12 cellular contexts compared by ENCODE assay signal in the genomic region with DNA sequence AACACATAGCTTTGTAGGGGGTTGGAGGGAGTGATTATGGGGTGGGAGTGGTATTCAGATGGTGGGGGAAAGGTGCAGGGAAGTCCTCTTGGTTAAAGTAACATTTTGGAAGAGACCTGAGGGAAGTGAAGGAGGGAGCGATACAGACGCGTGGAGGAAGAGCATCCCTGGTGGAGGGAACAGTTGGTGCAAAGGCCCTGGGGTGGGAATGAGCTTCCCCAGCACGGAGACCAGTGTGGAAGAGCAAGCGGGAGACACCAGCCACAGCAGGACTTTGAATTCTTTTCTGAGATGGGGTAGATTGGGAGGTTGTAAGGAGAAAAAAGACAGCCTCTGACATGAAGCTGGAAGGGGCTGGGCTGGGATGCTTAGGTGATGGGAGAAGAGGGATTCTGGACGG. TPM values are rescaled to one million over a fixed set of nuclear protein-coding genes. Genes with fewer than 3 reads are reported as not detected.
A peak's percentile ranks its signal among the peaks of the same experiment; 100 is the strongest.
DNase-seq lines count a peak whose midpoint lies in the region; ATAC-seq and TF ChIP-seq lines count a peak whose summit lies in the region.
"Had no signal": no experiment of that assay in that cellular context is flagged by ENCODE, and none has a peak within 500 bp of the region (broad histone marks: within the 10 kb centered on the region; RNA-seq: fewer than 3 reads in every experiment).

No MANE protein-coding gene starts in this region.

- TF ChIP-seq CTCF in astrocyte of the spinal cord (IDR thresholded peaks at IDR 0.05; ENCODE audit: low read depth, low read length) = peak; percentile 11
- no peak for TF ChIP-seq CTCF in lung (IDR thresholded peaks at IDR 0.05; ENCODE audit: control extremely low read depth, extremely low read depth)
- no peak for TF ChIP-seq CTCF in tibial nerve (IDR thresholded peaks at IDR 0.05)

- H3K27ac Mint-ChIP-seq in activated T-cell treated with anti-CD3 and anti-CD28 coated beads, Interleukin-2, amount 50 U/mL, for 72 hours = no peak overlapping the region

- peak overlapping the region; percentile 67 to 77 for H3K4me3 Mint-ChIP-seq in activated T-cell treated with anti-CD3 and anti-CD28 coated beads, Interleukin-2, amount 50 U/mL, for 72 hours

- WGBS in lung, 2 donors = 87 to 93% methylated on average over 6 of the region's 6 CpGs
- 73 to 75% methylated on average over 6 of the region's 6 CpGs for WGBS in tibial nerve, 2 donors

- TF ChIP-seq EP300 in tibial nerve (IDR thresholded peaks at IDR 0.05) = no peak

- no peaks in the 10 kb centered on the region for H3K27me3 Mint-ChIP-seq in activated T-cell treated with anti-CD3 and anti-CD28 coated beads, Interleukin-2, amount 50 U/mL, for 72 hours (ENCODE audit: low read depth)

- no peaks in the 10 kb centered on the region for H3K9me3 ChIP-seq in lung (ENCODE audit: control insufficient read depth in 2 of 2, insufficient read depth in 1 of 2, low read length in 1 of 2)
- no peaks in the 10 kb centered on the region for H3K9me3 ChIP-seq in tibial nerve

- DNase-seq in activated T-cell treated with anti-CD3 and anti-CD28 coated beads, Interleukin-2, amount 50 U/mL, for 72 hours = no peak
- no peak for DNase-seq in activated T-cell treated with anti-CD3 and anti-CD28 coated beads, Interleukin-2, amount 50 U/mL, for 1 hour
- DNase-seq in astrocyte of the spinal cord (ENCODE audit: low read depth, low spot score) = no peak
- DNase-seq in lung (ENCODE audit: low spot score) = no peak
- DNase-seq in tibial nerve (ENCODE audit: low spot score in 2 of 2) = no peak
- DNase-seq in posterior vena cava (ENCODE audit: low spot score) = no peak
- no peak for DNase-seq in NOMO-1 (lab: John Stamatoyannopoulos, UW; ENCODE audit: unreplicated experiment in 2 of 2)
- no peak for DNase-seq in superior temporal gyrus (ENCODE audit: extremely low spot score)
- DNase-seq: NCI-H1436 had no signal

- H3K36me3 Mint-ChIP-seq in activated T-cell treated with anti-CD3 and anti-CD28 coated beads, Interleukin-2, amount 50 U/mL, for 72 hours (ENCODE audit: insufficient read depth in 2 of 2) = no peaks in the 10 kb centered on the region

- H3K27ac ChIP-seq in lung (ENCODE audit: low read depth in 1 of 2, low read length in 1 of 2) = peak overlapping the region; percentile 26 to 59
- peak overlapping the region; percentile 62 to 91 (median 85) for H3K27ac ChIP-seq in tibial nerve
- H3K27ac ChIP-seq: C4-2B had no signal

- no peak for TF ChIP-seq POLR2A in tibial nerve (IDR thresholded peaks at IDR 0.05)

- no peak overlapping the region for H3K4me3 ChIP-seq in astrocyte of the spinal cord (ENCODE audit: low read depth, low read length)
- no peak overlapping the region for H3K4me3 ChIP-seq in lung
- peak overlapping the region in 1 of 4 donors; percentile 50 for H3K4me3 ChIP-seq in tibial nerve

- no peaks in the 10 kb centered on the region for H3K27me3 ChIP-seq in lung (ENCODE audit: control insufficient read depth, insufficient read depth)
- no peaks in the 10 kb centered on the region for H3K27me3 ChIP-seq in tibial nerve

- in situ Hi-C loops in astrocyte of the spinal cord (cut with HindIII; ENCODE audit: low sequenced_read_pairs) = no loop called here

- peaks cover 36% of the 10 kb centered on the region for H3K4me1 Mint-ChIP-seq in activated T-cell treated with anti-CD3 and anti-CD28 coated beads, Interleukin-2, amount 50 U/mL, for 72 hours (ENCODE audit: low read depth)

- H3K4me1 ChIP-seq in lung (ENCODE audit: control insufficient read depth in 2 of 2, insufficient read depth in 2 of 2, low read length in 2 of 2) = peaks cover 16 to 31% of the 10 kb centered on the region in 2 donors
- peaks cover 0 to 100% (median 85%) of the 10 kb centered on the region in 4 donors for H3K4me1 ChIP-seq in tibial nerve

- intact Hi-C loops in posterior vena cava (cut with DNase I) = loop anchor here in 1 of 2 donors (5.0 to 10.0 kb wide), 2 partner anchors 42 to 110 kb away; no protein-coding TSS in a partner anchor

- H3K36me3 ChIP-seq in lung (ENCODE audit: control insufficient read depth in 2 of 2, insufficient read depth in 2 of 2, low read length in 2 of 2) (peaks cover 0 to 8% of the 10 kb centered on the region in 2 donors), tibial nerve (peaks cover 0 to 5% (median 3%) of the 10 kb centered on the region in 3 donors)

- ATAC-seq in activated T-cell treated with anti-CD3 and anti-CD28 coated beads, Interleukin-2, amount 50 U/mL, for 72 hours (replicated peaks in 1 of 2) = no peak
- ATAC-seq in lung (ENCODE audit: insufficient read depth, low FRiP score) = no peak

- no peaks in the 10 kb centered on the region for H3K9me3 Mint-ChIP-seq in activated T-cell treated with anti-CD3 and anti-CD28 coated beads, Interleukin-2, amount 50 U/mL, for 72 hours

RNA-seq across cellular contexts. Expression of a gene that starts 23.5 kb away (rescaled TPM):
- 10 to 100 TPM; 60.4 to 65.3 TPM for total RNA-seq in activated T-cell treated with anti-CD3 and anti-CD28 coated beads, Interleukin-2, amount 50 U/mL, for 72 hours
- total RNA-seq in lung = 100 to 1,000 TPM in 1 of 2 donors, 10 to 100 TPM in 1; 79.7 to 109 TPM
- polyA plus RNA-seq in lung = 10 to 100 TPM; 56.7 to 79.8 TPM
- 100 to 1,000 TPM; 180 to 449 (median 358) TPM for total RNA-seq in tibial nerve
- total RNA-seq in posterior vena cava = 100 to 1,000 TPM; 107 to 144 TPM

RNA-seq across cellular contexts. Expression of a gene that starts 49.4 kb away (rescaled TPM):
- not detected for total RNA-seq in activated T-cell treated with anti-CD3 and anti-CD28 coated beads, Interleukin-2, amount 50 U/mL, for 72 hours
- total RNA-seq in lung (not detected), tibial nerve (not detected), posterior vena cava (not detected)
- not detected for polyA plus RNA-seq in lung
- total RNA-seq: cerebellum; T-helper 1 cell treated with Interleukin-12 subunit alpha and Interleukin-12 subunit beta and Interleukin-4 antibody, amounts not matched to agents 30 ng/mL and 1 ng/mL, for 36 hours had no signal
